Comparison of ENCODE assay signal across 24 cellular contexts in the genomic region with DNA sequence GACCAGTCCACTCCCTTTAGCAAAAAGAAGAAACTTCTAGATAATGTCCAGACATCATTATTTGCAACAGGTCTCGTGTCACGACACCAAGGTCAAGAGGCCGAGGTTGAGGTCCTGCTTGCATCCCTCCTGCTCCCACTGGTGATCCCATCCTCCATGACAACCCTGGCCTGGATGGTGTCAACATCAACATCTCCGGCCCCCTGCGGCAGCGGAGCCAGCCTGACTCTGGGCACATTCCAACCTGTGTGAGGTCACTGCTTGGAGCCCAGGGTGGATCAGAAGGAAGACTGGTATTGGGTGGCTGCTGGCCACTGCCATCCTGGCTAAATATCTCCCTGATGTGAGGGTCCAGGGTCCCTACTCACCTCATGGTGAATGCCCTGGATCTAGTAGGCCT. TPM values are rescaled to one million over a fixed set of nuclear protein-coding genes. Genes with fewer than 3 reads are reported as not detected.
DNase-seq lines count a peak whose midpoint lies in the region; ATAC-seq and TF ChIP-seq lines count a peak whose summit lies in the region.
"Had no signal": no experiment of that assay in that cellular context is flagged by ENCODE, and none has a peak within 500 bp of the region (broad histone marks: within the 10 kb centered on the region; RNA-seq: fewer than 3 reads in every experiment).

No MANE protein-coding gene starts in this region.

- no peaks in the 10 kb centered on the region for H3K4me1 ChIP-seq in breast epithelium
- H3K4me1 ChIP-seq in neuronal stem cell (ENCODE audit: control insufficient read depth in 2 of 2, insufficient read depth in 1 of 2, low read depth in 1 of 2, low read length in 2 of 2): peaks cover 8 to 9% of the 10 kb centered on the region in 2 donors
- peaks cover 22% of the 10 kb centered on the region for H3K4me1 ChIP-seq in mesenchymal stem cell (ENCODE audit: control insufficient read depth, insufficient read depth, low read depth, low read length)
- H3K4me1 ChIP-seq: heart right ventricle had no signal

- no peak overlapping the region for H3K4me3 ChIP-seq in breast epithelium
- no peak overlapping the region for H3K4me3 ChIP-seq in neuronal stem cell (ENCODE audit: low read length in 2 of 2)
- H3K4me3 ChIP-seq in mesenchymal stem cell (ENCODE audit: insufficient read depth in 1 of 2, low read depth in 1 of 2, low read length in 2 of 2): no peak overlapping the region
- H3K4me3 ChIP-seq: heart right ventricle, K562, tibial artery had no signal

- no peaks in the 10 kb centered on the region for H3K36me3 ChIP-seq in breast epithelium
- no peaks in the 10 kb centered on the region for H3K36me3 ChIP-seq in neuronal stem cell (replicated peaks in 1 of 2; ENCODE audit: control insufficient read depth in 2 of 2, insufficient read depth in 2 of 2, low read length in 2 of 2)
- H3K36me3 ChIP-seq in mesenchymal stem cell (ENCODE audit: control insufficient read depth in 1 of 2, insufficient read depth in 2 of 2, low read depth in 1 of 2, low read length in 2 of 2): peaks cover 0 to 70% of the 10 kb centered on the region in 2 experiments
- H3K36me3 ChIP-seq: heart right ventricle, tibial artery had no signal

- H2BK12ac ChIP-seq in neuronal stem cell (ENCODE audit: low read length) (no peak overlapping the region), mesenchymal stem cell (ENCODE audit: low read length in 2 of 2) (no peak overlapping the region)

- H3K27ac Mint-ChIP-seq in MCF 10A (ENCODE audit: low read depth, unreplicated experiment): no peak overlapping the region
- H3K27ac Mint-ChIP-seq in chondrocyte (ENCODE audit: unreplicated experiment): peak overlapping the region; percentile 32
- H3K27ac Mint-ChIP-seq: activated naive CD8-positive, alpha-beta T cell treated with anti-CD3 and anti-CD28 coated beads for 36 hours; CD4-positive, alpha-beta T cell; stimulated activated naive CD8-positive, alpha-beta T cell treated with anti-CD3 and anti-CD28 coated beads, Interleukin-15, Interleukin-2, amounts not matched to agents 100 ng/mL and 50 ng/mL, for 24 hours had no signal

- H3K4ac ChIP-seq in neuronal stem cell (ENCODE audit: low read length) (no peak overlapping the region), mesenchymal stem cell (ENCODE audit: low read depth in 1 of 2, low read length in 2 of 2) (no peak overlapping the region)

- ATAC-seq in GM21825 (IDR thresholded peaks at IDR 0.05; ENCODE audit: unreplicated experiment): no peak
- ATAC-seq: heart right ventricle, K562, left cardiac atrium had no signal

- H3K9ac ChIP-seq in neuronal stem cell (ENCODE audit: low read depth, low read length, poor library complexity) (no peak overlapping the region), mesenchymal stem cell (ENCODE audit: low read length) (no peak overlapping the region)

- no peak for TF ChIP-seq POLR2A in breast epithelium (IDR thresholded peaks at IDR 0.05)

- intact Hi-C loops in breast epithelium (cut with DNase I; ENCODE audit: low total_unique reads) (no loop called here), MCF 10A (cut with micrococcal nuclease) (no loop called here)

- no peak overlapping the region for H3K23ac ChIP-seq in neuronal stem cell (ENCODE audit: low read depth, low read length, poor library complexity)
- H3K23ac ChIP-seq in mesenchymal stem cell (ENCODE audit: low read length in 2 of 2): no peak overlapping the region

- BruUV-seq in MCF 10A (replicated peaks; lab: Mats Ljungman, UMichigan): no TSS peak

- peak overlapping the region; percentile 33 to 80 for H3K27ac ChIP-seq in breast epithelium
- no peak overlapping the region for H3K27ac ChIP-seq in neuronal stem cell (replicated peaks; ENCODE audit: low read length)
- H3K27ac ChIP-seq in temporal lobe (ENCODE audit: low read depth, low read length): peak overlapping the region; percentile 99
- no peak overlapping the region for H3K27ac ChIP-seq in mesenchymal stem cell (ENCODE audit: low read length, poor library complexity, severe bottlenecking)
- H3K27ac ChIP-seq: heart right ventricle, tibial artery had no signal

- H2AK5ac ChIP-seq in neuronal stem cell (ENCODE audit: low read depth, low read length): no peak overlapping the region
- no peak overlapping the region for H2AK5ac ChIP-seq in mesenchymal stem cell (ENCODE audit: low read length, severe bottlenecking)

- H3K79me1 ChIP-seq in neuronal stem cell (ENCODE audit: low read depth, low read length) (no peaks in the 10 kb centered on the region), mesenchymal stem cell (replicated peaks; ENCODE audit: low read length, poor library complexity, severe bottlenecking) (no peaks in the 10 kb centered on the region)

- CTCF ChIA-PET in MCF 10A (lab: Yijun Ruan, JAX): interaction anchor here (0.6 kb wide), 1 partner anchor 232 kb away, joined by 3 read pairs; no protein-coding TSS in a partner anchor

- no CpG with 5 or more reads among the region's 6 CpGs for WGBS in neuronal stem cell (ENCODE audit: extremely low coverage in 2 of 2, insufficient read length in 2 of 2, insufficient replicate concordance in 1 of 2), 2 donors
- WGBS in mesenchymal stem cell: 79% methylated on average over 6 of the region's 6 CpGs

- H3K18ac ChIP-seq in neuronal stem cell (ENCODE audit: low read length): peak overlapping the region; percentile 67
- H3K18ac ChIP-seq in mesenchymal stem cell (ENCODE audit: low read depth in 1 of 2, low read length in 2 of 2): no peak overlapping the region

- no peaks in the 10 kb centered on the region for H3K27me3 Mint-ChIP-seq in MCF 10A (ENCODE audit: insufficient read depth, unreplicated experiment)
- H3K27me3 Mint-ChIP-seq in chondrocyte (ENCODE audit: low read depth): no peaks in the 10 kb centered on the region
- H3K27me3 Mint-ChIP-seq: activated naive CD8-positive, alpha-beta T cell treated with anti-CD3 and anti-CD28 coated beads for 36 hours; CD4-positive, alpha-beta T cell had no signal

- H3K9me3 Mint-ChIP-seq in MCF 10A (ENCODE audit: unreplicated experiment): no peaks in the 10 kb centered on the region
- peaks cover 3% of the 10 kb centered on the region for H3K9me3 Mint-ChIP-seq in chondrocyte (ENCODE audit: low read depth)
- H3K9me3 Mint-ChIP-seq: activated naive CD8-positive, alpha-beta T cell treated with anti-CD3 and anti-CD28 coated beads for 36 hours; CD4-positive, alpha-beta T cell; stimulated activated naive CD8-positive, alpha-beta T cell treated with anti-CD3 and anti-CD28 coated beads, Interleukin-15, Interleukin-2, amounts not matched to agents 100 ng/mL and 50 ng/mL, for 24 hours had no signal

- H3K4me2 ChIP-seq in neuronal stem cell (ENCODE audit: insufficient read depth, low read length, poor library complexity, severe bottlenecking) (no peak overlapping the region), mesenchymal stem cell (ENCODE audit: low read length, poor library complexity, severe bottlenecking) (no peak overlapping the region)

- H3K4me1 Mint-ChIP-seq in MCF 10A (ENCODE audit: insufficient read depth, unreplicated experiment): no peaks in the 10 kb centered on the region
- H3K4me1 Mint-ChIP-seq in chondrocyte (ENCODE audit: low read depth): peaks cover 26% of the 10 kb centered on the region
- H3K4me1 Mint-ChIP-seq: activated naive CD8-positive, alpha-beta T cell treated with anti-CD3 and anti-CD28 coated beads for 36 hours had no signal

- TF ChIP-seq CTCF in breast epithelium (IDR thresholded peaks at IDR 0.05): no peak
- TF ChIP-seq CTCF in MCF 10A (IDR thresholded peaks at IDR 0.05; ENCODE audit: unreplicated experiment): no peak
- TF ChIP-seq CTCF in chondrocyte (IDR thresholded peaks at IDR 0.05): no peak

- H2BK15ac ChIP-seq in neuronal stem cell (ENCODE audit: low read length) (peak overlapping the region; percentile 49), mesenchymal stem cell (ENCODE audit: low read depth, poor library complexity, severe bottlenecking) (no peak overlapping the region)

- no peak overlapping the region for H4K8ac ChIP-seq in neuronal stem cell (ENCODE audit: low read depth, low read length)
- H4K8ac ChIP-seq in mesenchymal stem cell (ENCODE audit: low read length): no peak overlapping the region

- no peak overlapping the region for H4K91ac ChIP-seq in neuronal stem cell (ENCODE audit: low read depth, low read length, poor library complexity)
- H4K91ac ChIP-seq in mesenchymal stem cell (ENCODE audit: low read length): no peak overlapping the region

- H3K14ac ChIP-seq in neuronal stem cell (ENCODE audit: low read length) (no peak overlapping the region), mesenchymal stem cell (ENCODE audit: low read length in 2 of 2) (no peak overlapping the region)

- H2BK5ac ChIP-seq in neuronal stem cell (ENCODE audit: low read length) (no peak overlapping the region), mesenchymal stem cell (ENCODE audit: low read depth, low read length, poor library complexity, severe bottlenecking) (no peak overlapping the region)

- DNase-seq in breast epithelium (ENCODE audit: low spot score in 2 of 2) (no peak), MCF 10A (ENCODE audit: unreplicated experiment) (no peak), chondrocyte (ENCODE audit: low spot score) (no peak), neuronal stem cell (ENCODE audit: low spot score) (no peak), COLO829 (ENCODE audit: low spot score) (no peak), mesenchymal stem cell (no peak)
- DNase-seq: 8988T; activated effector memory CD4-positive, alpha-beta T cell treated with Interleukin-2 at 50 U/mL for 16 hours; activated naive CD8-positive, alpha-beta T cell treated with anti-CD3 and anti-CD28 coated beads for 36 hours; CD4-positive, alpha-beta T cell; effector CD8-positive, alpha-beta T cell; heart right ventricle; left cardiac atrium; mammary epithelial cell; MM.1S; NCI-H1417 treated with DMSO at 0.1 percent for 48 hours; T-helper 2 cell; tibial artery had no signal

- H3K9me3 ChIP-seq in breast epithelium (no peaks in the 10 kb centered on the region), neuronal stem cell (replicated peaks in 1 of 2; ENCODE audit: control insufficient read depth in 2 of 2, insufficient read depth in 1 of 2, low read depth in 1 of 2, low read length in 2 of 2) (peaks cover 0 to 2% of the 10 kb centered on the region in 2 donors), mesenchymal stem cell (ENCODE audit: control insufficient read depth, low read length) (no peaks in the 10 kb centered on the region)
- H3K9me3 ChIP-seq: tibial artery had no signal

- no peaks in the 10 kb centered on the region for H3K36me3 Mint-ChIP-seq in MCF 10A (ENCODE audit: insufficient read depth, unreplicated experiment)
- peaks cover 3% of the 10 kb centered on the region for H3K36me3 Mint-ChIP-seq in chondrocyte (ENCODE audit: low read depth)
- H3K36me3 Mint-ChIP-seq: activated naive CD8-positive, alpha-beta T cell treated with anti-CD3 and anti-CD28 coated beads for 36 hours had no signal

- H3K27me3 ChIP-seq in breast epithelium: no peaks in the 10 kb centered on the region
- peaks cover 0 to 28% (median 0%) of the 10 kb centered on the region in 3 experiments for H3K27me3 ChIP-seq in neuronal stem cell (ENCODE audit: control insufficient read depth in 3 of 3, insufficient read depth in 3 of 3, low read depth in 1 of 3, low read length in 3 of 3)
- peaks cover 0 to 63% of the 10 kb centered on the region in 2 experiments for H3K27me3 ChIP-seq in mesenchymal stem cell (ENCODE audit: control insufficient read depth in 1 of 2, insufficient read depth in 1 of 2, low read length in 2 of 2)
- H3K27me3 ChIP-seq: tibial artery had no signal

- H3K4me3 Mint-ChIP-seq in MCF 10A (ENCODE audit: unreplicated experiment) (no peak overlapping the region), chondrocyte (ENCODE audit: unreplicated experiment) (no peak overlapping the region)
- H3K4me3 Mint-ChIP-seq: activated naive CD8-positive, alpha-beta T cell treated with anti-CD3 and anti-CD28 coated beads for 36 hours; brain; CD4-positive, alpha-beta T cell; stimulated activated naive CD8-positive, alpha-beta T cell treated with anti-CD3 and anti-CD28 coated beads, Interleukin-15, Interleukin-2, amounts not matched to agents 100 ng/mL and 50 ng/mL, for 24 hours had no signal

- H2AFZ ChIP-seq in neuronal stem cell (ENCODE audit: low read length) (no peak overlapping the region), mesenchymal stem cell (ENCODE audit: low read depth, low read length) (no peak overlapping the region)

- H2BK120ac ChIP-seq in neuronal stem cell (ENCODE audit: low read depth, low read length) (no peak overlapping the region), mesenchymal stem cell (ENCODE audit: low read depth, low read length) (no peak overlapping the region)

- POLR2A ChIA-PET in MCF 10A (lab: Yijun Ruan, JAX): no interaction called here

RNA-seq across cellular contexts. Expression of gene PADI2, which starts 28.4 kb away (rescaled TPM):
- total RNA-seq in breast epithelium: 10 to 100 TPM in 1 of 3 donors, 1 to 10 TPM in 1, under 1 TPM in 1; 0.32 to 29.4 (median 9.2) TPM
- total RNA-seq in MCF 10A (2022): 0.16 and 0.20 TPM in 2 replicates
- 20.9 to 74.9 TPM (median 72.6 TPM) in 3 replicates for total RNA-seq in chondrocyte
- polyA plus RNA-seq in neuronal stem cell (2013, experiment 1 of 2): 0.43 TPM
- 0.64 TPM for polyA plus RNA-seq in neuronal stem cell (2013, experiment 2 of 2)
- 0.74 TPM for total RNA-seq in temporal lobe
- 0.04 TPM for polyA plus RNA-seq in mesenchymal stem cell (2013, experiment 1 of 2)
- polyA plus RNA-seq in mesenchymal stem cell (2013, experiment 2 of 2): 0.03 TPM
- total RNA-seq: HT1080 had no signal

RNA-seq across cellular contexts. Expression of gene SDHB, which starts 37.0 kb away (rescaled TPM):
- total RNA-seq in breast epithelium (100 to 1,000 TPM in 1 of 3 donors, 10 to 100 TPM in 2; 80.6 to 106 (median 97.7) TPM), MCF 10A (2022) (166 and 189 TPM in 2 replicates), chondrocyte (54.7 to 70.1 TPM (median 57.7 TPM) in 3 replicates), temporal lobe (61.5 TPM)
- polyA plus RNA-seq in neuronal stem cell (2013, experiment 1 of 2): 64.9 TPM
- polyA plus RNA-seq in neuronal stem cell (2013, experiment 2 of 2): 62.5 TPM
- 106 TPM for polyA plus RNA-seq in mesenchymal stem cell (2013, experiment 1 of 2)
- 107 TPM for polyA plus RNA-seq in mesenchymal stem cell (2013, experiment 2 of 2)

Comparison
In these comparisons a context has a peak if more than half of its experiments do, and no peak if none do; other contexts are left out.
1. H3K27ac ChIP-seq: peak in breast epithelium (2 of 2) and temporal lobe (single experiment); none in neuronal stem cell (single experiment) and mesenchymal stem cell (single experiment).